10 cellular contexts compared by ENCODE assay signal in genomic region chr1:193111641-193112090, GRCh38. TPM values are rescaled to one million over a fixed set of nuclear protein-coding genes. Genes with fewer than 3 reads are reported as not detected.
A peak's percentile ranks its signal among the peaks of the same experiment; 100 is the strongest.
DNase-seq lines count a peak whose midpoint lies in the region; ATAC-seq, FAIRE-seq and TF ChIP-seq lines count a peak whose summit lies in the region.
"Had no signal": no experiment of that assay in that cellular context is flagged by ENCODE, and none has a peak within 500 bp of the region (broad histone marks: within the 10 kb centered on the region; RNA-seq: fewer than 3 reads in every experiment).

No MANE protein-coding gene starts in this region.

- H3K27me3 ChIP-seq in gastroesophageal sphincter (no peaks in the 10 kb centered on the region), small intestine (ENCODE audit: control insufficient read depth in 2 of 2, insufficient read depth in 2 of 2, low read length in 2 of 2) (no peaks in the 10 kb centered on the region)

- TF ChIP-seq EP300 in gastroesophageal sphincter (IDR thresholded peaks at IDR 0.05) = no peak

- H3K4me3 ChIP-seq in gastroesophageal sphincter (no peak overlapping the region), small intestine (ENCODE audit: low read depth in 1 of 2, low read length in 2 of 2) (no peak overlapping the region)

- FAIRE-seq in small intestine (lab: Jason Lieb, UNC) = no peak

- ATAC-seq in GM21367 (IDR thresholded peaks at IDR 0.05; ENCODE audit: unreplicated experiment) (peak; percentile 8), gastroesophageal sphincter (peak; percentile 86), HG02970 (IDR thresholded peaks at IDR 0.05; ENCODE audit: low FRiP score, unreplicated experiment) (no peak)

- DNase-seq in RPMI8226 = peak; percentile 38
- peak; percentile 43 for DNase-seq in small intestine
- DNase-seq in inferior parietal cortex (ENCODE audit: extremely low spot score) = no peak
- no peak for DNase-seq in 8988T
- DNase-seq in NCI-H2081 (lab: John Stamatoyannopoulos, UW) = no peak
- DNase-seq: H7, naive B cell had no signal

- no peak for TF ChIP-seq POLR2A in gastroesophageal sphincter (IDR thresholded peaks at IDR 0.05)

- H3K27ac ChIP-seq in gastroesophageal sphincter (peak overlapping the region; percentile 30 to 70 (median 49)), small intestine (ENCODE audit: low read depth in 1 of 2, low read length in 1 of 2) (peak overlapping the region in 1 of 2 donors; percentile 12)

- H3K36me3 ChIP-seq in gastroesophageal sphincter (no peaks in the 10 kb centered on the region), small intestine (ENCODE audit: control insufficient read depth in 2 of 2, insufficient read depth in 2 of 2, low read length in 2 of 2) (no peaks in the 10 kb centered on the region)

- no peak for TF ChIP-seq CTCF in gastroesophageal sphincter (IDR thresholded peaks at IDR 0.05)

- 23 to 57% methylated on average over 2 to 6 of the region's 6 CpGs for whole genome bisulfite sequencing in gastroesophageal sphincter (ENCODE audit: low coverage in 1 of 2), 2 donors
- 33 to 41% (median 35%) methylated on average over 6 of the region's 6 CpGs for WGBS in small intestine, 3 donors

- H3K4me1 ChIP-seq in gastroesophageal sphincter = peaks cover 0 to 39% (median 7%) of the 10 kb centered on the region in 3 donors
- peaks cover 0 to 6% of the 10 kb centered on the region in 2 donors for H3K4me1 ChIP-seq in small intestine (ENCODE audit: control insufficient read depth in 2 of 2, insufficient read depth in 1 of 2, low read depth in 1 of 2, low read length in 1 of 2)

- H3K9me3 ChIP-seq in gastroesophageal sphincter = no peaks in the 10 kb centered on the region
- no peaks in the 10 kb centered on the region for H3K9me3 ChIP-seq in small intestine (ENCODE audit: control insufficient read depth, low read depth)

RNA-seq across cellular contexts. Expression of gene GLRX2, which starts 6.5 kb away (rescaled TPM):
- 10 to 100 TPM in 2 of 4 donors, 1 to 10 TPM in 2; 7.0 to 14.4 (median 9.3) TPM for total RNA-seq in gastroesophageal sphincter
- 10 to 100 TPM; 21.0 to 27.3 (median 22.0) TPM for polyA plus RNA-seq in small intestine

RNA-seq across cellular contexts. Expression of gene CDC73, which starts 10.2 kb away (rescaled TPM):
- total RNA-seq in gastroesophageal sphincter = 10 to 100 TPM; 42.7 to 73.3 (median 53.7) TPM
- 10 to 100 TPM in 2 of 3 donors, 1 to 10 TPM in 1; 7.6 to 14.7 (median 11.6) TPM for polyA plus RNA-seq in small intestine

RNA-seq across cellular contexts. Expression of gene RO60, which starts 52.3 kb away (rescaled TPM):
- 100 to 1,000 TPM; 137 to 185 (median 150) TPM for total RNA-seq in gastroesophageal sphincter
- 1 to 10 TPM; 4.0 to 7.3 (median 7.2) TPM for polyA plus RNA-seq in small intestine

RNA-seq across cellular contexts. Expression of gene UCHL5, which starts 52.5 kb away (rescaled TPM):
- total RNA-seq in gastroesophageal sphincter = 10 to 100 TPM; 24.1 to 42.7 (median 32.8) TPM
- polyA plus RNA-seq in small intestine = 10 to 100 TPM; 22.6 to 24.3 (median 24.2) TPM

Comparison
In these comparisons a context has a peak if more than half of its experiments do, and no peak if none do; other contexts are left out.
1. DNase-seq: peak in RPMI8226 (single experiment) and small intestine (single experiment); none in inferior parietal cortex (single experiment), 8988T (single experiment) and NCI-H2081 (0 of 2).